ENCODE assay signal across 2 cellular contexts in the genomic region with DNA sequence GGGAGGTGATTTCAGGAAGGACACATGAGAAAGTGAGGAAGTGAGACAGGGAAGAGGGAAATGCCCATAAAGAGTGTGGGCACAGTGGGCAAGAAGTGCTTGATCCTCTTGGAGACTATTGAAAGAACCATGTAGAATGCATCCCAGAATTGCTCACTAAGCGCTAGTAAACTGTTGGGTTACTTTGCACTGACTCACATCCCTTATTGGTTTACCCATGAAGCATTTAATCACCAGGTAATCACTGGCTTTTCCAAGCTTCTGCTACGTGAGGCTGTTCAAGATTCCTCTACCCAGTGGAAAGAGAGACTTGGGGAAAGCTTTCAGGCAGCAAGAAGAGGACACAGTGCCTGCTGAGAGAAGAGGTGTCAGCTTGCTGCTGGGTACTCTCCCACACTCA.
TF ChIP-seq lines count a peak whose summit lies in the region.

No MANE protein-coding gene starts in this region.

TF ChIP-seq in IMR-90, 13 proteins besides CTCF, POLR2A, EP300 and RAD21:
- no peak for TF ChIP-seq RFX5 (IDR thresholded peaks at IDR 0.05; ENCODE audit: low read depth, low read length)
- no peak for TF ChIP-seq MXI1 (IDR thresholded peaks at IDR 0.05; ENCODE audit: borderline replicate concordance, low read depth, low read length)
- TF ChIP-seq, protein P1, sequence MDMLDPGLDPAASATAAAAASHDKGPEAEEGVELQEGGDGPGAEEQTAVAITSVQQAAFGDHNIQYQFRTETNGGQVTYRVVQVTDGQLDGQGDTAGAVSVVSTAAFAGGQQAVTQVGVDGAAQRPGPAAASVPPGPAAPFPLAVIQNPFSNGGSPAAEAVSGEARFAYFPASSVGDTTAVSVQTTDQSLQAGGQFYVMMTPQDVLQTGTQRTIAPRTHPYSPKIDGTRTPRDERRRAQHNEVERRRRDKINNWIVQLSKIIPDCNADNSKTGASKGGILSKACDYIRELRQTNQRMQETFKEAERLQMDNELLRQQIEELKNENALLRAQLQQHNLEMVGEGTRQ (IDR thresholded peaks at IDR 0.05; ENCODE audit: low read depth, low read length) = no peak
- no peak for TF ChIP-seq RCOR1 (IDR thresholded peaks at IDR 0.05; ENCODE audit: insufficient replicate concordance, low read length)
- TF ChIP-seq CHD1 (IDR thresholded peaks at IDR 0.05; ENCODE audit: low read depth, low read length) = no peak
- TF ChIP-seq MAZ (IDR thresholded peaks at IDR 0.05; ENCODE audit: borderline replicate concordance, low read depth, low read length) = no peak
- TF ChIP-seq SMC3 (IDR thresholded peaks at IDR 0.05; ENCODE audit: low read depth, low read length) = no peak
- TF ChIP-seq BHLHE40 (IDR thresholded peaks at IDR 0.05; ENCODE audit: low read depth, low read length) = no peak
- no peak for TF ChIP-seq NFE2L2 (IDR thresholded peaks at IDR 0.05; ENCODE audit: low read depth, low read length)
- TF ChIP-seq CEBPB (IDR thresholded peaks at IDR 0.05; ENCODE audit: low read depth, low read length) = no peak
- TF ChIP-seq MAFK (IDR thresholded peaks at IDR 0.05; ENCODE audit: low read depth, low read length) = no peak
- TF ChIP-seq, protein P2, sequence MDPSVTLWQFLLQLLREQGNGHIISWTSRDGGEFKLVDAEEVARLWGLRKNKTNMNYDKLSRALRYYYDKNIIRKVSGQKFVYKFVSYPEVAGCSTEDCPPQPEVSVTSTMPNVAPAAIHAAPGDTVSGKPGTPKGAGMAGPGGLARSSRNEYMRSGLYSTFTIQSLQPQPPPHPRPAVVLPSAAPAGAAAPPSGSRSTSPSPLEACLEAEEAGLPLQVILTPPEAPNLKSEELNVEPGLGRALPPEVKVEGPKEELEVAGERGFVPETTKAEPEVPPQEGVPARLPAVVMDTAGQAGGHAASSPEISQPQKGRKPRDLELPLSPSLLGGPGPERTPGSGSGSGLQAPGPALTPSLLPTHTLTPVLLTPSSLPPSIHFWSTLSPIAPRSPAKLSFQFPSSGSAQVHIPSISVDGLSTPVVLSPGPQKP (IDR thresholded peaks at IDR 0.05; ENCODE audit: borderline replicate concordance, low read depth, low read length) = no peak
- TF ChIP-seq FOS (IDR thresholded peaks at IDR 0.05; ENCODE audit: low read depth, low read length) = no peak

TF ChIP-seq in endothelial cell of umbilical vein, 7 proteins besides CTCF, POLR2A, EP300 and RAD21:
- peak; percentile 21 for TF ChIP-seq FOS (IDR thresholded peaks at IDR 0.05; ENCODE audit: borderline replicate concordance, insufficient read depth, low read length)
- TF ChIP-seq MYC (IDR thresholded peaks at IDR 0.05; ENCODE audit: low read depth, low read length) = no peak
